Comparison of ENCODE assay signal across 23 cellular contexts in the genomic region with DNA sequence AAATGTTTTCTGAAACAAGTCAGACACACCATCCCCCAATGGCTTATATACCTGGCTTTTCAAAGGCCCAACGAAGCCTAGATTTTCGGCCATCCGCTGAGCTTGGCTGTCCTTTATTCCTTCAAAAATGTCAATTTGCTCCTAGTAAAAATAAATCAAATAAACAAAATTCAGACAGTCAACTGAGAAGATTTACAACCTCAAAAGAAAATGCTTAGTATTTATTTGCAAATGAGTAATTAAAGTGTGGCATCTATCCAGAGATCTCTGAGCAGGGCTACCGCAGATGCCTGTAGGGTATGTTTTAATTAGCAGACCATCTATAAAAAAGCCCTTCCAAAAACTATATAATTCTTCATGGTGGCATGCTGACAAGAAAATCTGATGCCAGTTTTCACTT.
"Had no signal": no experiment of that assay in that cellular context is flagged by ENCODE, and none has a peak within 500 bp of the region (broad histone marks: within the 10 kb centered on the region; RNA-seq: fewer than 3 reads in every experiment).

No MANE protein-coding gene starts in this region.

- H3K4me2 ChIP-seq: neural progenitor cell had no signal

- H3K4me3 ChIP-seq: body of pancreas, cardiac muscle cell, gastroesophageal sphincter, neural progenitor cell, right lobe of liver, skin epidermis, stomach, suprapubic skin, tibial nerve had no signal

- H2AFZ ChIP-seq: neural progenitor cell had no signal

- DNase-seq: activated CD4-positive, alpha-beta T cell treated with anti-CD3 and anti-CD28 coated beads, Interleukin-2, amount 50 U/mL, for 4 hours; activated CD8-positive, alpha-beta memory T cell treated with anti-CD3 and anti-CD28 coated beads for 24 hours; activated CD8-positive, alpha-beta memory T cell treated with anti-CD3 and anti-CD28 coated beads, Interleukin-2, amount 50 U/mL, for 4 hours; activated naive CD4-positive, alpha-beta T cell treated with Interleukin-2 at 50 U/mL for 16 hours; activated naive CD8-positive, alpha-beta T cell treated with anti-CD3 and anti-CD28 coated beads, Interleukin-2, amount 10 ng/mL, durations not matched to agents 7 days and 5 days; activated T-cell treated with anti-CD3 and anti-CD28 coated beads, Interleukin-2, amount 50 U/mL, for 48 hours; body of pancreas; head of caudate nucleus; hypothalamus; left ventricle myocardium superior; mammary epithelial cell; naive thymus-derived CD8-positive, alpha-beta T cell; posterior cingulate gyrus; right lobe of liver; stimulated activated CD4-positive, alpha-beta T cell treated with anti-CD3 and anti-CD28 coated beads, Interleukin-1b, Interleukin-23, amount 100 ng/mL, for 48 hours; stomach had no signal

- H3K36me3 ChIP-seq: cardiac muscle cell, neural progenitor cell had no signal

- H3K4me1 ChIP-seq: gastroesophageal sphincter, stomach, suprapubic skin, tibial nerve had no signal

- H3K9me3 ChIP-seq: body of pancreas, gastroesophageal sphincter, right lobe of liver, stomach, suprapubic skin, tibial nerve had no signal

- H3K27ac ChIP-seq: body of pancreas, cardiac muscle cell, epithelial cell of prostate, gastroesophageal sphincter, neural progenitor cell, skin epidermis, stomach, suprapubic skin, tibial nerve had no signal
